In the genomic region with DNA sequence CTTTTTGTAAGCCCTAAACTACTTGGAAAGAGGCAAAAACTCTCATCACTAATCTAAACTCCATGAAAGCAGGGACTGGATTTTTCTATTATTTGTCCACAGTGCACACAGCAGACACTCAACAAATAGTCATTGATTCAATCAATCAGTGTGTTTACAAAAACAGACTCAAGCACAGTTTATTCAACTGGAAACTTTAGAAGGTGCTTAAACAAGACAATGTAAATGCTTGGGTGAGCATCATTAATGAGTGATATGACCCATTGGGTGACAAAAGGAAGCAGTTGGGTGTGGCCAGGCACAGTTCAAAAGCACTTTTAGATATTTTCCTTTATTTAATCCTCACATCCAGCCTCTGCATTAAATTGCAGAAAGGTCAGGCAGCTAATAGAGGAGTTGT, we compare ENCODE assay signal across 15 cellular contexts. TPM values are rescaled to one million over a fixed set of nuclear protein-coding genes. Genes with fewer than 3 reads are reported as not detected.
DNase-seq lines count a peak whose midpoint lies in the region; ATAC-seq, FAIRE-seq and TF ChIP-seq lines count a peak whose summit lies in the region.
"Had no signal": no experiment of that assay in that cellular context is flagged by ENCODE, and none has a peak within 500 bp of the region (broad histone marks: within the 10 kb centered on the region; RNA-seq: fewer than 3 reads in every experiment).

No MANE protein-coding gene starts in this region.

- no peak overlapping the region for H3K4me3 Mint-ChIP-seq in activated CD4-positive, alpha-beta T cell treated with anti-CD3 and anti-CD28 coated beads, Interleukin-2, amount 10 ng/mL, durations not matched to agents 7 days and 5 days
- no peak overlapping the region for H3K4me3 Mint-ChIP-seq in T-helper 17 cell

- H3K27me3 Mint-ChIP-seq in activated CD4-positive, alpha-beta T cell treated with anti-CD3 and anti-CD28 coated beads, Interleukin-2, amount 10 ng/mL, durations not matched to agents 7 days and 5 days = no peaks in the 10 kb centered on the region
- H3K27me3 Mint-ChIP-seq in T-helper 17 cell = no peaks in the 10 kb centered on the region
- H3K27me3 Mint-ChIP-seq: CD8-positive, alpha-beta memory T cell had no signal

- TF ChIP-seq POLR2A in erythroblast (IDR thresholded peaks at IDR 0.05; ENCODE audit: low read length) = no peak

- DNase-seq in activated CD4-positive, alpha-beta T cell treated with anti-CD3 and anti-CD28 coated beads, Interleukin-2, amount 10 ng/mL, durations not matched to agents 7 days and 5 days = no peak
- no peak for DNase-seq in activated CD4-positive, alpha-beta T cell treated with anti-CD3 and anti-CD28 coated beads, Interleukin-2, amount 50 U/mL, for 4 hours
- DNase-seq in T-helper 17 cell = no peak
- DNase-seq in EL = no peak
- DNase-seq in RCC 7860 (ENCODE audit: low spot score) = no peak
- no peak for DNase-seq in erythroblast (lab: John Stamatoyannopoulos, UW)
- DNase-seq: CD8-positive, alpha-beta memory T cell; GOT3; Kasumi-1; NCI-H1417 treated with DMSO at 0.1 percent for 48 hours; NCI-H2029 treated with DMSO at 0.1 percent for 48 hours; SHP77 treated with DMSO at 0.1 percent for 48 hours had no signal

- POLR2A ChIA-PET in activated CD4-positive, alpha-beta T cell treated with anti-CD3 and anti-CD28 coated beads, Interleukin-2, amount 10 ng/mL, durations not matched to agents 7 days and 5 days (lab: Charles Lee) = no interaction called here

- H3K27ac Mint-ChIP-seq in activated CD4-positive, alpha-beta T cell treated with anti-CD3 and anti-CD28 coated beads, Interleukin-2, amount 10 ng/mL, durations not matched to agents 7 days and 5 days = peak overlapping the region; percentile 95
- peak overlapping the region; percentile 80 for H3K27ac Mint-ChIP-seq in T-helper 17 cell

- H3K36me3 Mint-ChIP-seq in activated CD4-positive, alpha-beta T cell treated with anti-CD3 and anti-CD28 coated beads, Interleukin-2, amount 10 ng/mL, durations not matched to agents 7 days and 5 days (ENCODE audit: low read depth) = peaks cover 7% of the 10 kb centered on the region
- H3K36me3 Mint-ChIP-seq in T-helper 17 cell (ENCODE audit: low read depth) = peaks cover 4% of the 10 kb centered on the region

- peaks cover 48% of the 10 kb centered on the region for H3K4me1 Mint-ChIP-seq in activated CD4-positive, alpha-beta T cell treated with anti-CD3 and anti-CD28 coated beads, Interleukin-2, amount 10 ng/mL, durations not matched to agents 7 days and 5 days
- H3K4me1 Mint-ChIP-seq in T-helper 17 cell = peaks cover 31% of the 10 kb centered on the region

- H3K9me3 Mint-ChIP-seq in activated CD4-positive, alpha-beta T cell treated with anti-CD3 and anti-CD28 coated beads, Interleukin-2, amount 10 ng/mL, durations not matched to agents 7 days and 5 days = no peaks in the 10 kb centered on the region
- H3K9me3 Mint-ChIP-seq: CD8-positive, alpha-beta memory T cell had no signal

- H3K27ac ChIP-seq in temporal lobe (ENCODE audit: low read depth, low read length) = peak overlapping the region; percentile 38

- no peaks in the 10 kb centered on the region for H3K9me3 ChIP-seq in T-helper 17 cell (ENCODE audit: control insufficient read depth, low read length, poor library complexity, severe bottlenecking)

- FAIRE-seq in RCC 7860 (lab: Jason Lieb, UNC) = no peak
- FAIRE-seq: GM19239 had no signal

- CTCF ChIA-PET in activated CD4-positive, alpha-beta T cell treated with anti-CD3 and anti-CD28 coated beads, Interleukin-2, amount 10 ng/mL, durations not matched to agents 7 days and 5 days (lab: Charles Lee) = no interaction called here

- ATAC-seq in GM21619 (IDR thresholded peaks at IDR 0.05; ENCODE audit: unreplicated experiment) (peak; percentile 49), T-helper 17 cell (no peak)

RNA-seq across cellular contexts. Expression of a gene that starts 32.0 kb away (rescaled TPM):
- total RNA-seq in activated CD4-positive, alpha-beta T cell treated with anti-CD3 and anti-CD28 coated beads, Interleukin-2, amount 10 ng/mL, durations not matched to agents 7 days and 5 days = 10 to 100 TPM; 76.9 to 86.6 TPM
- total RNA-seq in T-helper 17 cell (10 to 100 TPM; 60.1 to 65.1 TPM), temporal lobe (80.4 TPM)
